ENCODE assay signal across 11 cellular contexts in the genomic region with DNA sequence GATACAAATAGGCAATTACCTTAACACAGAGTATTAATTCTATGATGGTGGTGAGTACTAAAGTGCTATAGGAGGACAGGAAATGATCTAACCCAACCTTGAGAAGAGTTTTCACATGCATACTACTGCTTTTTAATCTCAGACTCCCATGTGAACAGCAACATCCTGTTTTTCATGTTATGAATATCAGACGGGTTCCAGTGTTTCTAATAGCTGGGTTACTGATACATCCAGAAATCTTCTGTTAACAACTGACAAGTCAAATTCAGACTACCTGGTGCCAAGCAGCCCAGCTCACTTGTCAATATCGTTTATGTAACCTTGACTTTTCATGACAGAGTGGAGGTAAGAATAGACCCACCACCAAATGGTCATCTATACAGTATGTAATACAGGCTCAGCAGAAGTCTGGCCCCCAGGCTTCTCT.
DNase-seq lines count a peak whose midpoint lies in the region; ATAC-seq and TF ChIP-seq lines count a peak whose summit lies in the region.
"Had no signal": no experiment of that assay in that cellular context is flagged by ENCODE, and none has a peak within 500 bp of the region (broad histone marks: within the 10 kb centered on the region; RNA-seq: fewer than 3 reads in every experiment).

No MANE protein-coding gene starts in this region.

- H3K4me1 ChIP-seq in BE2C: no peaks in the 10 kb centered on the region
- H3K4me1 ChIP-seq in gastroesophageal sphincter: no peaks in the 10 kb centered on the region

- peak; percentile 63 for ATAC-seq in GM19438 (IDR thresholded peaks at IDR 0.05; ENCODE audit: low read depth, unreplicated experiment)
- ATAC-seq in HG02884 (IDR thresholded peaks at IDR 0.05; ENCODE audit: unreplicated experiment): peak; percentile 61
- peak; percentile 63 for ATAC-seq in HG03571 (IDR thresholded peaks at IDR 0.05; ENCODE audit: unreplicated experiment)
- ATAC-seq in gastroesophageal sphincter: no peak
- ATAC-seq: stimulated activated naive CD8-positive, alpha-beta T cell treated with anti-CD3 and anti-CD28 coated beads, Interleukin-15, Interleukin-2, amounts not matched to agents 100 U/mL and 50 U/mL, for 24 hours had no signal

- no peak for TF ChIP-seq CTCF in GM12864 (IDR thresholded peaks at IDR 0.05; ENCODE audit: low read depth, low read length, missing control alignments)
- no peak for TF ChIP-seq CTCF in RWPE1 (conservative IDR thresholded peaks at IDR 0.05; ENCODE audit: low read depth)
- no peak for TF ChIP-seq CTCF in BE2C (IDR thresholded peaks at IDR 0.05; ENCODE audit: low read depth, low read length)
- TF ChIP-seq CTCF in gastroesophageal sphincter (IDR thresholded peaks at IDR 0.05): no peak

- DNase-seq in GM12864 (ENCODE audit: low read depth): peak; percentile 19
- DNase-seq in pons (ENCODE audit: low spot score): no peak
- DNase-seq in RWPE1 (ENCODE audit: low spot score): no peak
- no peak for DNase-seq in BE2C
- DNase-seq: NCI-H1092 treated with DMSO at 0.1 percent for 48 hours; stimulated activated CD4-positive, alpha-beta T cell treated with anti-CD3 and anti-CD28 coated beads, Interleukin-15, amount 100 ng/mL, for 24 hours; stimulated activated naive CD8-positive, alpha-beta T cell treated with anti-CD3 and anti-CD28 coated beads, Interleukin-15, Interleukin-2, amounts not matched to agents 100 U/mL and 50 U/mL, for 24 hours had no signal

- POLR2A ChIA-PET in RWPE1 (lab: Yijun Ruan, JAX; ENCODE audit: low non-redundant PET): no interaction called here

- H3K27ac ChIP-seq in RWPE1: no peak overlapping the region
- H3K27ac ChIP-seq in gastroesophageal sphincter: no peak overlapping the region

- H3K4me3 ChIP-seq in GM12864 (ENCODE audit: low read depth, low read length) (no peak overlapping the region), BE2C (ENCODE audit: low read depth, low read length) (no peak overlapping the region), gastroesophageal sphincter (no peak overlapping the region)

- H3K36me3 ChIP-seq in BE2C: no peaks in the 10 kb centered on the region
- no peaks in the 10 kb centered on the region for H3K36me3 ChIP-seq in gastroesophageal sphincter

- CTCF ChIA-PET in RWPE1 (lab: Yijun Ruan, JAX): no interaction called here

- TF ChIP-seq EP300 in gastroesophageal sphincter (IDR thresholded peaks at IDR 0.05): no peak

- H3K9me3 ChIP-seq in BE2C (no peaks in the 10 kb centered on the region), gastroesophageal sphincter (no peaks in the 10 kb centered on the region)

- no peaks in the 10 kb centered on the region for H3K27me3 ChIP-seq in BE2C
- H3K27me3 ChIP-seq in gastroesophageal sphincter: no peaks in the 10 kb centered on the region

- WGBS in gastroesophageal sphincter (ENCODE audit: low coverage in 1 of 2), 2 donors: 59 to 62% methylated on average over 2 of the region's 2 CpGs

- no peak for TF ChIP-seq POLR2A in gastroesophageal sphincter (IDR thresholded peaks at IDR 0.05)
